1 cellular context compared by ENCODE assay signal in the genomic region with DNA sequence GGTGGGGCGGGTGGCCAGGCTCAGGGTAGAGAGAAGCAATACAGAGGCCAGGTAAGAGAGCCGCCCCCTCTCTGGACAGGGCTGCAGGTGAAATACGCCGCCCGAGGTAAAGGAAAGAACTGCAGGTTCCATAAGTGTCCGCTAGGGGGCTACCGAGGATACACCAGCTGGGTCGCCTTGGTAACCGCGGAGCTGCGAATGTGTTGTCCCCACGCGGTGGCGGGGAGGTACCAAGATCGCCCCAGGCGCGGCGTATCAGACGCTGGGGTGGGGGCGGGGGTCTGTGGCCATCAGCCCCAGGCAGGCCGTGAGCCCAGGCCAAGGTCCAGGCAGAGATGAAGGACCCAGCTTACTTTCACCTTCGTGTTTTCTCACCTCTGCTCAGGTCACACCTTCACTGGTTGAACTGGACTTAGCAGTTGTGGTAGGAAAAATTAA.
TF ChIP-seq lines count a peak whose summit lies in the region.

No MANE protein-coding gene starts in this region.

TF ChIP-seq in HepG2, 621 proteins besides CTCF, POLR2A, EP300 and RAD21 (continued from another document and continues in another):
- TF ChIP-seq, protein P1, sequence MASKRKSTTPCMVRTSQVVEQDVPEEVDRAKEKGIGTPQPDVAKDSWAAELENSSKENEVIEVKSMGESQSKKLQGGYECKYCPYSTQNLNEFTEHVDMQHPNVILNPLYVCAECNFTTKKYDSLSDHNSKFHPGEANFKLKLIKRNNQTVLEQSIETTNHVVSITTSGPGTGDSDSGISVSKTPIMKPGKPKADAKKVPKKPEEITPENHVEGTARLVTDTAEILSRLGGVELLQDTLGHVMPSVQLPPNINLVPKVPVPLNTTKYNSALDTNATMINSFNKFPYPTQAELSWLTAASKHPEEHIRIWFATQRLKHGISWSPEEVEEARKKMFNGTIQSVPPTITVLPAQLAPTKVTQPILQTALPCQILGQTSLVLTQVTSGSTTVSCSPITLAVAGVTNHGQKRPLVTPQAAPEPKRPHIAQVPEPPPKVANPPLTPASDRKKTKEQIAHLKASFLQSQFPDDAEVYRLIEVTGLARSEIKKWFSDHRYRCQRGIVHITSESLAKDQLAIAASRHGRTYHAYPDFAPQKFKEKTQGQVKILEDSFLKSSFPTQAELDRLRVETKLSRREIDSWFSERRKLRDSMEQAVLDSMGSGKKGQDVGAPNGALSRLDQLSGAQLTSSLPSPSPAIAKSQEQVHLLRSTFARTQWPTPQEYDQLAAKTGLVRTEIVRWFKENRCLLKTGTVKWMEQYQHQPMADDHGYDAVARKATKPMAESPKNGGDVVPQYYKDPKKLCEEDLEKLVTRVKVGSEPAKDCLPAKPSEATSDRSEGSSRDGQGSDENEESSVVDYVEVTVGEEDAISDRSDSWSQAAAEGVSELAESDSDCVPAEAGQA (IDR thresholded peaks at IDR 0.05; ENCODE audit: low read depth): no peak
- TF ChIP-seq, protein P1 (CRISPR knock-in tag; IDR thresholded peaks at IDR 0.05; ENCODE audit: borderline replicate concordance): no peak
- TF ChIP-seq, protein P2, sequence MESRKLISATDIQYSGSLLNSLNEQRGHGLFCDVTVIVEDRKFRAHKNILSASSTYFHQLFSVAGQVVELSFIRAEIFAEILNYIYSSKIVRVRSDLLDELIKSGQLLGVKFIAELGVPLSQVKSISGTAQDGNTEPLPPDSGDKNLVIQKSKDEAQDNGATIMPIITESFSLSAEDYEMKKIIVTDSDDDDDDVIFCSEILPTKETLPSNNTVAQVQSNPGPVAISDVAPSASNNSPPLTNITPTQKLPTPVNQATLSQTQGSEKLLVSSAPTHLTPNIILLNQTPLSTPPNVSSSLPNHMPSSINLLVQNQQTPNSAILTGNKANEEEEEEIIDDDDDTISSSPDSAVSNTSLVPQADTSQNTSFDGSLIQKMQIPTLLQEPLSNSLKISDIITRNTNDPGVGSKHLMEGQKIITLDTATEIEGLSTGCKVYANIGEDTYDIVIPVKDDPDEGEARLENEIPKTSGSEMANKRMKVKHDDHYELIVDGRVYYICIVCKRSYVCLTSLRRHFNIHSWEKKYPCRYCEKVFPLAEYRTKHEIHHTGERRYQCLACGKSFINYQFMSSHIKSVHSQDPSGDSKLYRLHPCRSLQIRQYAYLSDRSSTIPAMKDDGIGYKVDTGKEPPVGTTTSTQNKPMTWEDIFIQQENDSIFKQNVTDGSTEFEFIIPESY (CRISPR knock-in tag; IDR thresholded peaks at IDR 0.05): peak; percentile 68; the same call in 1 of the 2 replicates
- TF ChIP-seq NFRKB (IDR thresholded peaks at IDR 0.05) (no peak), MED1 (CRISPR knock-in tag; IDR thresholded peaks at IDR 0.05) (peak; percentile 51; the same call in 1 of the 2 replicates), LRRFIP1 (CRISPR knock-in tag; conservative IDR thresholded peaks at IDR 0.05) (no peak), MBD4 (IDR thresholded peaks at IDR 0.05; ENCODE audit: borderline replicate concordance, low read length) (no peak), ZNF510 (CRISPR knock-in tag; IDR thresholded peaks at IDR 0.05; ENCODE audit: low read depth) (0 out of 2 replicates have a peak, but pooled peaks have one; percentile 37), SIN3B (IDR thresholded peaks at IDR 0.05; ENCODE audit: low read length) (0 out of 2 replicates have a peak, but pooled peaks have one; percentile 26), SP4 (CRISPR knock-in tag; IDR thresholded peaks at IDR 0.05) (peak; percentile 55; the same call in 1 of the 2 replicates), SRSF4 (IDR thresholded peaks at IDR 0.05; ENCODE audit: low read depth, low read length, poor library complexity, severe bottlenecking) (no peak), MIER2 (CRISPR knock-in tag; IDR thresholded peaks at IDR 0.05) (peak; percentile 80), PRMT3 (CRISPR knock-in tag; IDR thresholded peaks at IDR 0.05; ENCODE audit: borderline replicate concordance, low read depth) (no peak), YEATS2 (CRISPR knock-in tag; IDR thresholded peaks at IDR 0.05; ENCODE audit: borderline replicate concordance) (peak; percentile 57; the same call in 1 of the 2 replicates), KDM2A (CRISPR knock-in tag; IDR thresholded peaks at IDR 0.05; ENCODE audit: borderline replicate concordance, low read depth) (peak; percentile 86), SNAPC5 (CRISPR knock-in tag; IDR thresholded peaks at IDR 0.05; ENCODE audit: borderline replicate concordance) (no peak), RXRA (CRISPR knock-in tag; IDR thresholded peaks at IDR 0.05) (peak; percentile 62), ZNF678 (CRISPR knock-in tag; IDR thresholded peaks at IDR 0.05) (no peak), STAT6 (CRISPR knock-in tag; IDR thresholded peaks at IDR 0.05; ENCODE audit: borderline replicate concordance) (no peak), ZSCAN21 (CRISPR knock-in tag; IDR thresholded peaks at IDR 0.05; ENCODE audit: borderline replicate concordance) (0 out of 2 replicates have a peak, but pooled peaks have one; percentile 50), HES4 (CRISPR knock-in tag; IDR thresholded peaks at IDR 0.05; ENCODE audit: borderline replicate concordance) (peak; percentile 69; the same call in 1 of the 2 replicates), ZFX (CRISPR knock-in tag; IDR thresholded peaks at IDR 0.05; ENCODE audit: low read depth) (0 out of 2 replicates have a peak, but pooled peaks have one; percentile 24), YY1 (IDR thresholded peaks at IDR 0.05; ENCODE audit: insufficient read depth, insufficient replicate concordance, low read depth, low read length) (peak; percentile 52), TFE3 (CRISPR knock-in tag; IDR thresholded peaks at IDR 0.05) (no peak), ZBTB38 (CRISPR knock-in tag; IDR thresholded peaks at IDR 0.05) (peak; percentile 81; the same call in 1 of the 2 replicates), ZNF704 (CRISPR knock-in tag; IDR thresholded peaks at IDR 0.05; ENCODE audit: borderline replicate concordance) (no peak), ZNF607 (CRISPR knock-in tag; IDR thresholded peaks at IDR 0.05; ENCODE audit: borderline replicate concordance) (no peak), ESRRA (CRISPR knock-in tag; IDR thresholded peaks at IDR 0.05; ENCODE audit: low read depth) (peak; percentile 69), KMT2B (CRISPR knock-in tag; IDR thresholded peaks at IDR 0.05) (peak; percentile 32; the same call in 1 of the 2 replicates), ZNF30 (CRISPR knock-in tag; IDR thresholded peaks at IDR 0.05) (no peak), FOXK2 (IDR thresholded peaks at IDR 0.05) (no peak), ZNF274 (CRISPR knock-in tag; IDR thresholded peaks at IDR 0.05) (peak; percentile 89), GZF1 (CRISPR knock-in tag; IDR thresholded peaks at IDR 0.05) (no peak), NR3C1 (CRISPR knock-in tag; IDR thresholded peaks at IDR 0.05) (no peak)
- TF ChIP-seq, protein P3, sequence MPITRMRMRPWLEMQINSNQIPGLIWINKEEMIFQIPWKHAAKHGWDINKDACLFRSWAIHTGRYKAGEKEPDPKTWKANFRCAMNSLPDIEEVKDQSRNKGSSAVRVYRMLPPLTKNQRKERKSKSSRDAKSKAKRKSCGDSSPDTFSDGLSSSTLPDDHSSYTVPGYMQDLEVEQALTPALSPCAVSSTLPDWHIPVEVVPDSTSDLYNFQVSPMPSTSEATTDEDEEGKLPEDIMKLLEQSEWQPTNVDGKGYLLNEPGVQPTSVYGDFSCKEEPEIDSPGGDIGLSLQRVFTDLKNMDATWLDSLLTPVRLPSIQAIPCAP (CRISPR knock-in tag; IDR thresholded peaks at IDR 0.05; ENCODE audit: low read depth): no peak
- TF ChIP-seq, protein P4, sequence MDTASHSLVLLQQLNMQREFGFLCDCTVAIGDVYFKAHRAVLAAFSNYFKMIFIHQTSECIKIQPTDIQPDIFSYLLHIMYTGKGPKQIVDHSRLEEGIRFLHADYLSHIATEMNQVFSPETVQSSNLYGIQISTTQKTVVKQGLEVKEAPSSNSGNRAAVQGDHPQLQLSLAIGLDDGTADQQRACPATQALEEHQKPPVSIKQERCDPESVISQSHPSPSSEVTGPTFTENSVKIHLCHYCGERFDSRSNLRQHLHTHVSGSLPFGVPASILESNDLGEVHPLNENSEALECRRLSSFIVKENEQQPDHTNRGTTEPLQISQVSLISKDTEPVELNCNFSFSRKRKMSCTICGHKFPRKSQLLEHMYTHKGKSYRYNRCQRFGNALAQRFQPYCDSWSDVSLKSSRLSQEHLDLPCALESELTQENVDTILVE (CRISPR knock-in tag; IDR thresholded peaks at IDR 0.05): peak; percentile 73
- TF ChIP-seq, protein P5, sequence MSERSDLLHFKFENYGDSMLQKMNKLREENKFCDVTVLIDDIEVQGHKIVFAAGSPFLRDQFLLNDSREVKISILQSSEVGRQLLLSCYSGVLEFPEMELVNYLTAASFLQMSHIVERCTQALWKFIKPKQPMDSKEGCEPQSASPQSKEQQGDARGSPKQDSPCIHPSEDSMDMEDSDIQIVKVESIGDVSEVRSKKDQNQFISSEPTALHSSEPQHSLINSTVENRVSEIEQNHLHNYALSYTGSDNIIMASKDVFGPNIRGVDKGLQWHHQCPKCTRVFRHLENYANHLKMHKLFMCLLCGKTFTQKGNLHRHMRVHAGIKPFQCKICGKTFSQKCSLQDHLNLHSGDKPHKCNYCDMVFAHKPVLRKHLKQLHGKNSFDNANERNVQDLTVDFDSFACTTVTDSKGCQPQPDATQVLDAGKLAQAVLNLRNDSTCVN (CRISPR knock-in tag; IDR thresholded peaks at IDR 0.05; ENCODE audit: borderline replicate concordance): peak; percentile 65
